ENCODE assay signal across 1 cellular context in genomic region chr14:24429395-24430142, GRCh38.
A peak's percentile ranks its signal among the peaks of the same experiment; 100 is the strongest.
TF ChIP-seq lines count a peak whose summit lies in the region.

Gene CBLN3, minus strand, starts transcription at chr14:24429668. Its CDS starts 614 bp downstream, at chr14:24429054.
Gene KHNYN, plus strand, starts transcription at chr14:24429954. Its CDS starts 777 bp downstream, at chr14:24430731.

TF ChIP-seq in HEK293, 187 proteins besides CTCF, POLR2A, EP300 and RAD21 (continued from another document and continues in another):
- TF ChIP-seq ZSCAN18 (tag by site-specific recombination; IDR thresholded peaks at IDR 0.05) (no peak), ZNF362 (tag by site-specific recombination; IDR thresholded peaks at IDR 0.05) (no peak), ZNF114 (tag by site-specific recombination; IDR thresholded peaks at IDR 0.05) (no peak), ZNF146 (tag by site-specific recombination; IDR thresholded peaks at IDR 0.05) (no peak), SP2 (tag by site-specific recombination; IDR thresholded peaks at IDR 0.05) (peak; percentile 57), KLF8 (tag by site-specific recombination; IDR thresholded peaks at IDR 0.05) (peak; percentile 62; the same call in 1 of the 2 replicates), ZNF513 (tag by site-specific recombination; IDR thresholded peaks at IDR 0.05) (peak; percentile 70; the same call in 1 of the 2 replicates), ZNF394 (tag by site-specific recombination; IDR thresholded peaks at IDR 0.05; ENCODE audit: borderline replicate concordance) (peak; percentile 65), ZNF148 (tag by site-specific recombination; IDR thresholded peaks at IDR 0.05; ENCODE audit: borderline replicate concordance) (no peak), ZFP69B (tag by site-specific recombination; IDR thresholded peaks at IDR 0.05) (no peak), ZNF350 (tag by site-specific recombination; IDR thresholded peaks at IDR 0.05) (no peak), ZNF157 (tag by site-specific recombination; IDR thresholded peaks at IDR 0.05) (no peak), ZNF366 (tag by site-specific recombination; conservative IDR thresholded peaks at IDR 0.05) (no peak; the same call in none of the 2 replicates), ZNF433 (tag by site-specific recombination; IDR thresholded peaks at IDR 0.05; ENCODE audit: low read depth) (no peak), ZBTB44 (tag by site-specific recombination; IDR thresholded peaks at IDR 0.05) (no peak), OVOL3 (tag by site-specific recombination; IDR thresholded peaks at IDR 0.05) (no peak), GFI1B (tag by site-specific recombination; IDR thresholded peaks at IDR 0.05) (no peak), ZNF2 (tag by site-specific recombination; IDR thresholded peaks at IDR 0.05) (0 out of 2 replicates have a peak, but pooled peaks have one; percentile 26), ZNF510 (tag by site-specific recombination; IDR thresholded peaks at IDR 0.05; ENCODE audit: insufficient replicate concordance) (no peak), ZBTB21 (tag by site-specific recombination; IDR thresholded peaks at IDR 0.05) (no peak), ZNF558 (tag by site-specific recombination; IDR thresholded peaks at IDR 0.05) (no peak), ZNF16 (tag by site-specific recombination; IDR thresholded peaks at IDR 0.05; ENCODE audit: low read depth) (no peak), GLIS2 (tag by site-specific recombination; IDR thresholded peaks at IDR 0.05) (peak; percentile 32; the same call in 1 of the 2 replicates), ZNF19 (tag by site-specific recombination; IDR thresholded peaks at IDR 0.05; ENCODE audit: low read depth) (no peak), IKZF3 (tag by site-specific recombination; IDR thresholded peaks at IDR 0.05) (0 out of 2 replicates have a peak, but pooled peaks have one; percentile 24), ZNF292 (tag by site-specific recombination; IDR thresholded peaks at IDR 0.05; ENCODE audit: borderline replicate concordance, low read depth) (no peak), ZNF26 (tag by site-specific recombination; IDR thresholded peaks at IDR 0.05) (no peak), MZF1 (tag by site-specific recombination; IDR thresholded peaks at IDR 0.05; ENCODE audit: borderline replicate concordance) (no peak), ZNF837 (tag by site-specific recombination; IDR thresholded peaks at IDR 0.05) (no peak), ZNF747 (tag by site-specific recombination; IDR thresholded peaks at IDR 0.05) (no peak), ZNF626 (tag by site-specific recombination; IDR thresholded peaks at IDR 0.05) (no peak), KLF16 (tag by site-specific recombination; IDR thresholded peaks at IDR 0.05) (no peak), ZNF792 (tag by site-specific recombination; IDR thresholded peaks at IDR 0.05) (no peak), PRDM6 (tag by site-specific recombination; IDR thresholded peaks at IDR 0.05) (no peak), ZNF791 (tag by site-specific recombination; IDR thresholded peaks at IDR 0.05) (no peak), ZNF596 (tag by site-specific recombination; IDR thresholded peaks at IDR 0.05) (0 out of 2 replicates have a peak, but pooled peaks have one; percentile 11), ZNF24 (tag by site-specific recombination; IDR thresholded peaks at IDR 0.05) (no peak), GLI4 (tag by site-specific recombination; IDR thresholded peaks at IDR 0.05) (no peak), ZNF341 (tag by site-specific recombination; IDR thresholded peaks at IDR 0.05; ENCODE audit: low read depth) (peak; percentile 54), ZNF629 (tag by site-specific recombination; IDR thresholded peaks at IDR 0.05) (peak; percentile 73), ZXDB (tag by site-specific recombination; IDR thresholded peaks at IDR 0.05) (peak; percentile 57; the same call in 1 of the 2 replicates), PRDM4 (tag by site-specific recombination; IDR thresholded peaks at IDR 0.05) (no peak), ZNF175 (tag by site-specific recombination; IDR thresholded peaks at IDR 0.05) (no peak), ZNF776 (tag by site-specific recombination; IDR thresholded peaks at IDR 0.05; ENCODE audit: borderline replicate concordance) (no peak), MYNN (tag by site-specific recombination; IDR thresholded peaks at IDR 0.05; ENCODE audit: borderline replicate concordance) (no peak), KLF10 (tag by site-specific recombination; IDR thresholded peaks at IDR 0.05) (peak; percentile 69; the same call in 1 of the 2 replicates)
